10 cellular contexts compared by ENCODE assay signal in the genomic region with DNA sequence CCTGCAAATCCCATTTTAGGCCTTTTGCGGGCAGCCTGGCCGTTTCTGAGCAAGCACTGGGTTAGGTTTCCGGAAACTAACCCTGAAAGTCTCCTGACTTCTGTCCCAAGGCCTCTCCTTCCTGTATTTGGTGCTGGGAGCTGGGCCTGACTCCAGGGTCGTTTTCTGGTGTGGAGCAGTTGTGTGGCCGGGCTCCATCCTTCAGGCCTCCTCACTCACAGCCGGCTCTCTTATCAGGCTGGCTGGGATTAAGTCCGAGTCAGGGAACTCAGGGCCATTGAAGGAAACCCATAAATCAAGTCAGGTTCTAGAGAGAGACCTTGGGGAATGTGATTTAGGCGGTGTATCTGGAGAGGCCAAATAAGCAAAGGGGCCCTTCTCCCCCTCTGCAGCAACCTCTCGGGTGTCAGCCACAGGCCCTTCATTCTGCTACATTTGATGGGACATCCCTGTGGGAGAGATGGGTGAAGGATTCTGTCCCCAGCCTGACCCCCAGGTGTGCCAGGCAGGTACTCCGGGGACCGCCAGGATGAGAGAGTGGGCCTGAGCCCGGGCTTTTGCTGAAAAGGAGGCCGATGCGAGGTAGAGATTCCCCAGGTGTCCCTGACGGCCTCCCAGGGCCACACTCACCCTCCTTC. TPM values are rescaled to one million over a fixed set of nuclear protein-coding genes. Genes with fewer than 3 reads are reported as not detected.
DNase-seq lines count a peak whose midpoint lies in the region; ATAC-seq and TF ChIP-seq lines count a peak whose summit lies in the region.
"Had no signal": no experiment of that assay in that cellular context is flagged by ENCODE, and none has a peak within 500 bp of the region (broad histone marks: within the 10 kb centered on the region; RNA-seq: fewer than 3 reads in every experiment).

No MANE protein-coding gene starts in this region.

- no peak for ATAC-seq in activated CD8-positive, alpha-beta T cell treated with anti-CD3 and anti-CD28 coated beads, Interleukin-2, amount 10 ng/mL, durations not matched to agents 7 days and 5 days
- ATAC-seq in HG02571 (IDR thresholded peaks at IDR 0.05; ENCODE audit: unreplicated experiment): no peak
- no peak for ATAC-seq in HG02759 (IDR thresholded peaks at IDR 0.05; ENCODE audit: unreplicated experiment)
- ATAC-seq: left lung had no signal

- H3K79me2 ChIP-seq in smooth muscle cell (ENCODE audit: low read depth): peaks cover 28% of the 10 kb centered on the region

- CTCF ChIA-PET in activated CD4-positive, alpha-beta T cell treated with anti-CD3 and anti-CD28 coated beads, Interleukin-2, amount 10 ng/mL, durations not matched to agents 7 days and 5 days (lab: Charles Lee): interaction anchor here (1.1 kb wide), 1 partner anchor 12 kb away, joined by 3 read pairs; no protein-coding TSS in a partner anchor
- CTCF ChIA-PET in activated CD8-positive, alpha-beta T cell treated with anti-CD3 and anti-CD28 coated beads, Interleukin-2, amount 10 ng/mL, durations not matched to agents 7 days and 5 days (lab: Charles Lee): no interaction called here

- H3K27me3 Mint-ChIP-seq in activated CD4-positive, alpha-beta T cell treated with anti-CD3 and anti-CD28 coated beads, Interleukin-2, amount 10 ng/mL, durations not matched to agents 7 days and 5 days: peaks cover 5% of the 10 kb centered on the region
- H3K27me3 Mint-ChIP-seq in activated CD8-positive, alpha-beta T cell treated with anti-CD3 and anti-CD28 coated beads, Interleukin-2, amount 10 ng/mL, durations not matched to agents 7 days and 5 days (ENCODE audit: low read depth): peaks cover 5% of the 10 kb centered on the region
- peaks cover 26 to 54% (median 52%) of the 10 kb centered on the region in 3 donors for H3K27me3 Mint-ChIP-seq in immature natural killer cell (ENCODE audit: low read depth in 3 of 3)

- peak overlapping the region; percentile 53 for H3K27ac ChIP-seq in smooth muscle cell (ENCODE audit: low read depth)

- peak overlapping the region; percentile 97 for H3K4me3 Mint-ChIP-seq in activated CD4-positive, alpha-beta T cell treated with anti-CD3 and anti-CD28 coated beads, Interleukin-2, amount 10 ng/mL, durations not matched to agents 7 days and 5 days
- peak overlapping the region; percentile 97 for H3K4me3 Mint-ChIP-seq in activated CD8-positive, alpha-beta T cell treated with anti-CD3 and anti-CD28 coated beads, Interleukin-2, amount 10 ng/mL, durations not matched to agents 7 days and 5 days
- peak overlapping the region; percentile 95 to 100 (median 96) for H3K4me3 Mint-ChIP-seq in immature natural killer cell

- H3K4me1 ChIP-seq in smooth muscle cell (ENCODE audit: low read depth): peaks cover 40% of the 10 kb centered on the region

- DNase-seq in activated CD4-positive, alpha-beta T cell treated with anti-CD3 and anti-CD28 coated beads, Interleukin-2, amount 10 ng/mL, durations not matched to agents 7 days and 5 days: no peak
- no peak for DNase-seq in activated CD4-positive, alpha-beta T cell treated with anti-CD3 and anti-CD28 coated beads for 4 hours
- DNase-seq in activated CD8-positive, alpha-beta T cell treated with anti-CD3 and anti-CD28 coated beads, Interleukin-2, amount 10 ng/mL, durations not matched to agents 7 days and 5 days: no peak
- DNase-seq in immature natural killer cell (no peak), smooth muscle cell (lab: John Stamatoyannopoulos, UW; ENCODE audit: unreplicated experiment) (no peak), D341Med (ENCODE audit: low spot score) (no peak)
- DNase-seq: GF-D8, left lung had no signal

- 28% methylated on average over 15 of the region's 15 CpGs for WGBS in smooth muscle cell (ENCODE audit: low lambda C conversion rate)

- POLR2A ChIA-PET in activated CD4-positive, alpha-beta T cell treated with anti-CD3 and anti-CD28 coated beads, Interleukin-2, amount 10 ng/mL, durations not matched to agents 7 days and 5 days (lab: Charles Lee): interaction anchor here (0.6 kb wide), 1 partner anchor 168 kb away, joined by 3 read pairs; no protein-coding TSS in a partner anchor
- POLR2A ChIA-PET in activated CD8-positive, alpha-beta T cell treated with anti-CD3 and anti-CD28 coated beads, Interleukin-2, amount 10 ng/mL, durations not matched to agents 7 days and 5 days (lab: Charles Lee): interaction anchor here (0.6 to 4.3 kb wide), 3 partner anchors 13 to 370 kb away, joined by 3 to 23 read pairs (median 4); no protein-coding TSS in a partner anchor

- H3K9me3 Mint-ChIP-seq in activated CD4-positive, alpha-beta T cell treated with anti-CD3 and anti-CD28 coated beads, Interleukin-2, amount 10 ng/mL, durations not matched to agents 7 days and 5 days: no peaks in the 10 kb centered on the region
- no peaks in the 10 kb centered on the region for H3K9me3 Mint-ChIP-seq in activated CD8-positive, alpha-beta T cell treated with anti-CD3 and anti-CD28 coated beads, Interleukin-2, amount 10 ng/mL, durations not matched to agents 7 days and 5 days (ENCODE audit: insufficient read depth)
- peaks cover 0 to 4% (median 0%) of the 10 kb centered on the region in 6 donors for H3K9me3 Mint-ChIP-seq in immature natural killer cell

- H3K4me1 Mint-ChIP-seq in activated CD4-positive, alpha-beta T cell treated with anti-CD3 and anti-CD28 coated beads, Interleukin-2, amount 10 ng/mL, durations not matched to agents 7 days and 5 days: peaks cover 58% of the 10 kb centered on the region
- H3K4me1 Mint-ChIP-seq in activated CD8-positive, alpha-beta T cell treated with anti-CD3 and anti-CD28 coated beads, Interleukin-2, amount 10 ng/mL, durations not matched to agents 7 days and 5 days (ENCODE audit: low read depth): peaks cover 63% of the 10 kb centered on the region
- peaks cover 72 to 75% of the 10 kb centered on the region in 2 donors for H3K4me1 Mint-ChIP-seq in immature natural killer cell

- peaks cover 4% of the 10 kb centered on the region for H3K27me3 ChIP-seq in smooth muscle cell (ENCODE audit: low read depth)

- H3F3A ChIP-seq in smooth muscle cell (ENCODE audit: low read depth): peaks cover 10% of the 10 kb centered on the region

- no peaks in the 10 kb centered on the region for H3K9me3 ChIP-seq in smooth muscle cell (replicated peaks; ENCODE audit: low read depth)
- H3K9me3 ChIP-seq: left lung had no signal

- H3K4me2 ChIP-seq in smooth muscle cell: peak overlapping the region; percentile 88

- no peaks in the 10 kb centered on the region for H3K36me3 ChIP-seq in smooth muscle cell (ENCODE audit: low read depth)
- H3K36me3 ChIP-seq: left lung had no signal

- no peak for TF ChIP-seq CTCF in smooth muscle cell (IDR thresholded peaks at IDR 0.05; ENCODE audit: borderline replicate concordance, insufficient read depth, poor library complexity, severe bottlenecking)

- no peak overlapping the region for H2AFZ ChIP-seq in smooth muscle cell (ENCODE audit: low read depth)

- peak overlapping the region; percentile 99 for H3K27ac Mint-ChIP-seq in activated CD4-positive, alpha-beta T cell treated with anti-CD3 and anti-CD28 coated beads, Interleukin-2, amount 10 ng/mL, durations not matched to agents 7 days and 5 days
- peak overlapping the region; percentile 98 for H3K27ac Mint-ChIP-seq in activated CD8-positive, alpha-beta T cell treated with anti-CD3 and anti-CD28 coated beads, Interleukin-2, amount 10 ng/mL, durations not matched to agents 7 days and 5 days
- peak overlapping the region; percentile 88 to 99 (median 95) for H3K27ac Mint-ChIP-seq in immature natural killer cell

- no peak overlapping the region for H3K9ac ChIP-seq in smooth muscle cell (ENCODE audit: low read depth)

- H3K36me3 Mint-ChIP-seq in activated CD4-positive, alpha-beta T cell treated with anti-CD3 and anti-CD28 coated beads, Interleukin-2, amount 10 ng/mL, durations not matched to agents 7 days and 5 days (ENCODE audit: low read depth): peaks cover 69% of the 10 kb centered on the region
- H3K36me3 Mint-ChIP-seq in activated CD8-positive, alpha-beta T cell treated with anti-CD3 and anti-CD28 coated beads, Interleukin-2, amount 10 ng/mL, durations not matched to agents 7 days and 5 days (ENCODE audit: low read depth): peaks cover 71% of the 10 kb centered on the region
- peaks cover 0 to 9% (median 8%) of the 10 kb centered on the region in 3 donors for H3K36me3 Mint-ChIP-seq in immature natural killer cell

- peaks cover 19% of the 10 kb centered on the region for H4K20me1 ChIP-seq in smooth muscle cell (ENCODE audit: low read depth)

- H3K4me3 ChIP-seq in smooth muscle cell: peak overlapping the region; percentile 64

RNA-seq across cellular contexts. Expression of a gene that starts 3.3 kb away (rescaled TPM):
- total RNA-seq in activated CD4-positive, alpha-beta T cell treated with anti-CD3 and anti-CD28 coated beads, Interleukin-2, amount 10 ng/mL, durations not matched to agents 7 days and 5 days: 10 to 100 TPM; 48.1 to 52.0 TPM
- 10 to 100 TPM; 42.5 to 44.9 TPM for total RNA-seq in activated CD8-positive, alpha-beta T cell treated with anti-CD3 and anti-CD28 coated beads, Interleukin-2, amount 10 ng/mL, durations not matched to agents 7 days and 5 days
- 10 to 100 TPM; 27.2 to 52.1 (median 36.8) TPM for polyA plus RNA-seq in immature natural killer cell
- 2.3 and 5.2 TPM in 2 replicates for total RNA-seq in smooth muscle cell
- polyA plus RNA-seq in smooth muscle cell: 6.9 and 22.6 TPM in 2 replicates
